Comparison of ENCODE assay signal across 1 cellular context in genomic region chr14:30874120-30874998, GRCh38.
TF ChIP-seq lines count a peak whose summit lies in the region.

Gene COCH (plus strand): TSS chr14:30874559. CDS start chr14:30874939, 380 bp downstream.

TF ChIP-seq in K562, 482 proteins besides CTCF, POLR2A, EP300 and RAD21 (continued from another document and continues in another):
- TF ChIP-seq ETS1 (conservative IDR thresholded peaks at IDR 0.05; ENCODE audit: control insufficient read depth, low read depth, low read length) (no peak; the same call in 1 of the 2 replicates), ZNF263 (CRISPR knock-in tag; IDR thresholded peaks at IDR 0.05; ENCODE audit: borderline replicate concordance) (no peak; the same call in 1 of the 2 replicates), POLR2G (IDR thresholded peaks at IDR 0.05; ENCODE audit: low read depth, low read length) (peak; percentile 97), E2F5 (CRISPR knock-in tag; IDR thresholded peaks at IDR 0.05) (no peak), TRIM25 (IDR thresholded peaks at IDR 0.05; ENCODE audit: borderline replicate concordance) (no peak), CBX3 (IDR thresholded peaks at IDR 0.05; ENCODE audit: borderline replicate concordance in 1 of 2, low read length in 2 of 2) (no peak), ZNF780A (CRISPR knock-in tag; IDR thresholded peaks at IDR 0.05) (no peak), ADNP (tag; IDR thresholded peaks at IDR 0.05) (no peak), FOXA1 (IDR thresholded peaks at IDR 0.05; ENCODE audit: borderline replicate concordance) (no peak), SUPT5H (IDR thresholded peaks at IDR 0.05) (peak; percentile 80), TAF15 (IDR thresholded peaks at IDR 0.05; ENCODE audit: low read depth, low read length) (no peak), ZBED1 (IDR thresholded peaks at IDR 0.05) (no peak), ZNF398 (CRISPR knock-in tag; IDR thresholded peaks at IDR 0.05) (no peak), MTF1 (CRISPR knock-in tag; IDR thresholded peaks at IDR 0.05; ENCODE audit: borderline replicate concordance) (no peak), ZNF384 (IDR thresholded peaks at IDR 0.05; ENCODE audit: low read depth, low read length) (no peak), GATAD2A (IDR thresholded peaks at IDR 0.05) (0 out of 2 replicates have a peak, but pooled peaks have one; percentile 29), THAP12 (CRISPR knock-in tag; IDR thresholded peaks at IDR 0.05) (peak; percentile 45; the same call in 1 of the 2 replicates), ZNF561 (CRISPR knock-in tag; conservative IDR thresholded peaks at IDR 0.05) (no peak), ZKSCAN3 (CRISPR knock-in tag; IDR thresholded peaks at IDR 0.05) (no peak), ZFP36 (IDR thresholded peaks at IDR 0.05; ENCODE audit: low read depth, low read length, partially characterized antibody) (no peak), BRD9 (IDR thresholded peaks at IDR 0.05; ENCODE audit: low read depth, partially characterized antibody) (no peak), POLR3A (IDR thresholded peaks at IDR 0.05; ENCODE audit: borderline replicate concordance, extremely low read depth, insufficient read depth, insufficient read length) (no peak), RUNX1 (IDR thresholded peaks at IDR 0.05; ENCODE audit: low read depth) (no peak), TRIM24 (IDR thresholded peaks at IDR 0.05) (no peak), ZNF583 (CRISPR knock-in tag; IDR thresholded peaks at IDR 0.05) (no peak), NUFIP1 (IDR thresholded peaks at IDR 0.05; ENCODE audit: partially characterized antibody) (no peak), CBFB (CRISPR knock-in tag; IDR thresholded peaks at IDR 0.05) (no peak), ZSCAN32 (CRISPR knock-in tag; IDR thresholded peaks at IDR 0.05) (no peak), PCBP2 (IDR thresholded peaks at IDR 0.05; ENCODE audit: low read depth, low read length, poor library complexity, severe bottlenecking) (no peak), BMI1 (IDR thresholded peaks at IDR 0.05; ENCODE audit: low read length) (no peak), HEY1 (CRISPR knock-in tag; IDR thresholded peaks at IDR 0.05; ENCODE audit: borderline replicate concordance) (no peak), TSC22D4 (tag; IDR thresholded peaks at IDR 0.05) (no peak), TARDBP (IDR thresholded peaks at IDR 0.05) (no peak), NCOA6 (IDR thresholded peaks at IDR 0.05) (no peak; the same call in none of the 2 replicates), ZNF75A (CRISPR knock-in tag; IDR thresholded peaks at IDR 0.05) (no peak), MAFF (IDR thresholded peaks at IDR 0.05; ENCODE audit: low read length) (no peak), E2F4 (CRISPR knock-in tag; IDR thresholded peaks at IDR 0.05; ENCODE audit: low read depth) (no peak), PRPF4 (IDR thresholded peaks at IDR 0.05; ENCODE audit: insufficient read depth, low read depth, low read length, poor library complexity, severe bottlenecking) (peak; percentile 60), SETDB1 (IDR thresholded peaks at IDR 0.05; ENCODE audit: low read length) (no peak), ZC3H8 (IDR thresholded peaks at IDR 0.05) (no peak), SIN3A (IDR thresholded peaks at IDR 0.05; ENCODE audit: borderline replicate concordance in 2 of 2, control insufficient read depth in 1 of 2, low read depth in 2 of 2, low read length in 2 of 2) (peak in 1 of 2 experiments; percentile 50; a peak in 1 of 4 replicates), PKNOX1 (IDR thresholded peaks at IDR 0.05) (no peak), E2F8 (IDR thresholded peaks at IDR 0.05; ENCODE audit: low read depth, partially characterized antibody) (peak; percentile 41), NFE2L1 (tag; IDR thresholded peaks at IDR 0.05; ENCODE audit: borderline replicate concordance, low read depth) (no peak), ZNF431 (CRISPR knock-in tag; IDR thresholded peaks at IDR 0.05) (no peak), RCOR1 (IDR thresholded peaks at IDR 0.05; ENCODE audit: borderline replicate concordance in 1 of 2, low read depth in 2 of 2, low read length in 2 of 2) (peak in 1 of 2 experiments; percentile 18; a peak in 1 of 4 replicates), ZNF12 (CRISPR knock-in tag; IDR thresholded peaks at IDR 0.05) (no peak), MED1 (CRISPR knock-in tag; IDR thresholded peaks at IDR 0.05; ENCODE audit: borderline replicate concordance) (no peak), CREB3 (tag; conservative IDR thresholded peaks at IDR 0.05; ENCODE audit: low read depth) (0 out of 2 replicates have a peak, but pooled peaks have one; percentile 24), NR4A1 (CRISPR knock-in tag; IDR thresholded peaks at IDR 0.05) (no peak), NR4A1 (tag; IDR thresholded peaks at IDR 0.05) (peak; percentile 58), MYC (IDR thresholded peaks at IDR 0.05; ENCODE audit: low read depth, low read length) (peak; percentile 56; the same call in 1 of the 2 replicates), MYC (CRISPR knock-in tag; IDR thresholded peaks at IDR 0.05; ENCODE audit: borderline replicate concordance, low read depth) (no peak), TRIM28 (IDR thresholded peaks at IDR 0.05) (no peak), MEIS2 (IDR thresholded peaks at IDR 0.05; ENCODE audit: partially characterized antibody) (peak; percentile 24)
